In genomic region chr19:17720487-17720839, GRCh38 we compare ENCODE assay signal across 8 cellular contexts. TPM values are rescaled to one million over a fixed set of nuclear protein-coding genes. Genes with fewer than 3 reads are reported as not detected.
DNase-seq lines count a peak whose midpoint lies in the region; ATAC-seq and TF ChIP-seq lines count a peak whose summit lies in the region.

No MANE protein-coding gene starts in this region.

- H3K27me3 Mint-ChIP-seq in activated naive CD8-positive, alpha-beta T cell, result no peaks in the 10 kb centered on the region

- peak overlapping the region in 1 of 2 donors; percentile 20 for H3K9ac ChIP-seq in liver (ENCODE audit: low read depth in 1 of 2, low read length in 2 of 2)

- DNase-seq in activated CD4-positive, alpha-beta T cell treated with anti-CD3 and anti-CD28 coated beads for 48 hours, result peak; percentile 21
- no peak for DNase-seq in activated CD4-positive, alpha-beta T cell treated with anti-CD3 and anti-CD28 coated beads, Interleukin-2, amount 50 U/mL, for 4 hours
- no peak for DNase-seq in testis
- no peak for DNase-seq in KG1 (lab: John Stamatoyannopoulos, UW)
- no peak for DNase-seq in NCI-H2227 (lab: John Stamatoyannopoulos, UW; ENCODE audit: unreplicated experiment)

- H3K27me3 ChIP-seq in liver (ENCODE audit: control insufficient read depth in 4 of 4, insufficient read depth in 4 of 4, low read length in 3 of 4) (no peaks in the 10 kb centered on the region), testis (no peaks in the 10 kb centered on the region)

- peak overlapping the region; percentile 85 for H3K27ac Mint-ChIP-seq in activated naive CD8-positive, alpha-beta T cell

- H3K4me1 ChIP-seq in liver (ENCODE audit: control insufficient read depth in 4 of 4, insufficient read depth in 4 of 4, low read length in 3 of 4), result peaks cover 12 to 29% (median 20%) of the 10 kb centered on the region in 4 donors
- peaks cover 25% of the 10 kb centered on the region for H3K4me1 ChIP-seq in testis

- no peaks in the 10 kb centered on the region for H3K36me3 Mint-ChIP-seq in activated naive CD8-positive, alpha-beta T cell

- H3K4me3 Mint-ChIP-seq in activated naive CD8-positive, alpha-beta T cell, result peak overlapping the region; percentile 93

- TF ChIP-seq POLR2A in testis (IDR thresholded peaks at IDR 0.05), result no peak

- H3K9me3 ChIP-seq in liver (ENCODE audit: control insufficient read depth in 4 of 4, low read length in 3 of 4) (no peaks in the 10 kb centered on the region), testis (no peaks in the 10 kb centered on the region)

- ATAC-seq in HG03159 (IDR thresholded peaks at IDR 0.05; ENCODE audit: unreplicated experiment), result no peak

- peak overlapping the region; percentile 48 to 97 (median 65) for H3K4me3 ChIP-seq in liver (ENCODE audit: low read depth in 1 of 3, low read length in 3 of 3)
- H3K4me3 ChIP-seq in testis, result peak overlapping the region; percentile 63 to 83

- H3K9me3 Mint-ChIP-seq in activated naive CD8-positive, alpha-beta T cell (ENCODE audit: low read depth), result no peaks in the 10 kb centered on the region

- TF ChIP-seq CTCF in liver (IDR thresholded peaks at IDR 0.05; ENCODE audit: low read depth, low read length, missing input control), result no peak
- TF ChIP-seq CTCF in testis (IDR thresholded peaks at IDR 0.05), result no peak

- intact Hi-C loops in testis (cut with DNase I; ENCODE audit: low total_unique reads), result no loop called here

- peaks cover 30% of the 10 kb centered on the region for H3K4me1 Mint-ChIP-seq in activated naive CD8-positive, alpha-beta T cell (ENCODE audit: low read depth)

- TF ChIP-seq RAD21 in liver (IDR thresholded peaks at IDR 0.05), result no peak

- H3K27ac ChIP-seq in liver (ENCODE audit: low read depth in 1 of 2, low read length in 2 of 2), result no peak overlapping the region
- H3K27ac ChIP-seq in testis, result no peak overlapping the region

- peaks cover 1 to 14% (median 10%) of the 10 kb centered on the region in 4 donors for H3K36me3 ChIP-seq in liver (ENCODE audit: control insufficient read depth in 4 of 4, insufficient read depth in 3 of 4, low read depth in 1 of 4, low read length in 3 of 4)
- H3K36me3 ChIP-seq in testis (ENCODE audit: low read depth, missing control alignments), result no peaks in the 10 kb centered on the region

- 46% methylated on average over 6 of the region's 6 CpGs for WGBS in liver
- 7 to 10% methylated on average over 6 of the region's 6 CpGs for WGBS in testis, 2 donors

TF ChIP-seq in liver, 16 proteins besides CTCF, POLR2A, EP300 and RAD21:
- TF ChIP-seq FOXA2 (IDR thresholded peaks at IDR 0.05) (no peak), ATF3 (IDR thresholded peaks at IDR 0.05) (no peak), RXRA (IDR thresholded peaks at IDR 0.05) (no peak), SP1 (IDR thresholded peaks at IDR 0.05) (no peak), ZBTB33 (IDR thresholded peaks at IDR 0.05) (no peak), JUND (IDR thresholded peaks at IDR 0.05) (no peak), HNF4G (IDR thresholded peaks at IDR 0.05) (no peak), REST (IDR thresholded peaks at IDR 0.05) (no peak)

RNA-seq across cellular contexts. Expression of gene MAP1S, which starts 1.2 kb away (rescaled TPM):
- 10 to 100 TPM in 1 of 2 donors, 1 to 10 TPM in 1; 8.2 to 20.3 TPM for total RNA-seq in liver
- polyA plus RNA-seq in liver, result 10 to 100 TPM in 1 of 2 donors, 1 to 10 TPM in 1; 8.2 to 12.9 TPM
- 100 to 1,000 TPM in 1 of 2 donors, 10 to 100 TPM in 1; 95.5 to 106 TPM for total RNA-seq in testis
- polyA plus RNA-seq in testis (ENCODE audit: insufficient read depth, low read depth, low replicate concordance), result 123 TPM

RNA-seq across cellular contexts. Expression of gene FCHO1, which starts 30.8 kb away (rescaled TPM):
- 1 to 10 TPM; 2.1 to 2.8 TPM for total RNA-seq in liver
- polyA plus RNA-seq in liver, result 1 to 10 TPM in 1 of 2 donors, under 1 TPM in 1; 0.69 to 1.3 TPM
- 10 to 100 TPM; 12.8 to 15.6 TPM for total RNA-seq in testis
- 9.8 TPM for polyA plus RNA-seq in testis (ENCODE audit: insufficient read depth, low read depth, low replicate concordance)

RNA-seq across cellular contexts. Expression of gene UNC13A, which starts 32.3 kb away (rescaled TPM):
- total RNA-seq in liver, result under 1 TPM in 1 of 2 donors, not detected in 1; under 0.01 TPM
- polyA plus RNA-seq in liver, result under 1 TPM in 1 of 2 donors, not detected in 1; 0.01 TPM
- 1 to 10 TPM; 2.6 to 3.2 TPM for total RNA-seq in testis
- 1.2 TPM for polyA plus RNA-seq in testis (ENCODE audit: insufficient read depth, low read depth, low replicate concordance)

Comparison
In these comparisons a context has a peak if more than half of its experiments do, and no peak if none do; other contexts are left out.
1. RNA of gene MAP1S, which starts 1.2 kb away (total RNA-seq): 95.5 to 106 TPM in testis; 8.2 to 20.3 TPM in liver; every median in the first group is over 4 times any median in the second.